ENCODE assay signal across 9 cellular contexts in genomic region chr6:56841751-56842150, GRCh38.
DNase-seq lines count a peak whose midpoint lies in the region; ATAC-seq and TF ChIP-seq lines count a peak whose summit lies in the region.
"Had no signal": no experiment of that assay in that cellular context is flagged by ENCODE, and none has a peak within 500 bp of the region (broad histone marks: within the 10 kb centered on the region; RNA-seq: fewer than 3 reads in every experiment).

No MANE protein-coding gene starts in this region.

- H3K27ac ChIP-seq in PC-9 = peak overlapping the region; percentile 71; the same call in 1 of the 2 replicates
- H3K27ac ChIP-seq in esophagus squamous epithelium = peak overlapping the region in 1 of 4 donors; percentile 48
- peak overlapping the region; percentile 98 for H3K27ac ChIP-seq in psoas muscle

- H3K4me1 ChIP-seq in ES-I3 (ENCODE audit: insufficient read depth, low read length) (peaks cover 24% of the 10 kb centered on the region), PC-9 (replicated peaks; ENCODE audit: insufficient read depth) (peaks cover 48% of the 10 kb centered on the region), esophagus squamous epithelium (peaks cover 8 to 43% (median 8%) of the 10 kb centered on the region in 3 donors), psoas muscle (peaks cover 22% of the 10 kb centered on the region)

- H3K9me3 ChIP-seq in ES-I3 (ENCODE audit: control insufficient read depth, insufficient read depth, low read length) (no peaks in the 10 kb centered on the region), PC-9 (ENCODE audit: insufficient read depth, low read depth) (no peaks in the 10 kb centered on the region), esophagus squamous epithelium (no peaks in the 10 kb centered on the region), psoas muscle (no peaks in the 10 kb centered on the region)

- POLR2A ChIA-PET in PC-9 (lab: Charles Lee; ENCODE audit: unreplicated experiment) = interaction anchor here (0.7 kb wide), 1 partner anchor 199 kb away, joined by 4 read pairs; the partner anchor contains the start of gene DST

- CTCF ChIA-PET in PC-9 (lab: Charles Lee) = interaction anchor here (0.6 kb wide), 2 partner anchors 198 to 299 kb away, joined by 5 to 13 read pairs; no protein-coding TSS in a partner anchor

- no peak for TF ChIP-seq POLR2A in esophagus squamous epithelium (IDR thresholded peaks at IDR 0.05)

- intact Hi-C loops in PC-9 (cut with micrococcal nuclease; ENCODE audit: unreplicated experiment) = loop anchor here (2.0 to 5.0 kb wide), 3 partner anchors 33 to 189 kb away; no protein-coding TSS in a partner anchor
- intact Hi-C loops in esophagus squamous epithelium (cut with DNase I) = loop anchor here (10.0 kb wide), 1 partner anchor 137 kb away; no protein-coding TSS in a partner anchor
- intact Hi-C loops in psoas muscle (cut with DNase I) = loop anchor here (2.0 to 5.0 kb wide), 3 partner anchors 34 to 74 kb away; no protein-coding TSS in a partner anchor

- no peak for ATAC-seq in psoas muscle
- no peak for ATAC-seq in GM19467 (IDR thresholded peaks at IDR 0.05; ENCODE audit: unreplicated experiment)

- H3K4me2 ChIP-seq in PC-9 = peak overlapping the region; percentile 85

- 50 to 57% methylated on average over 1 of the region's 1 CpG for WGBS in esophagus squamous epithelium, 2 donors
- 18 to 40% (median 31%) methylated on average over 1 of the region's 1 CpG for WGBS in psoas muscle, 3 donors

- peak overlapping the region; percentile 92; the same call in 1 of the 2 replicates for H3K9ac ChIP-seq in ES-I3 (ENCODE audit: low read depth, low read length)

- H3K4me3 ChIP-seq in PC-9 (peak overlapping the region; percentile 80), esophagus squamous epithelium (peak overlapping the region in 3 of 4 donors; percentile 3 to 82 (median 59)), psoas muscle (peak overlapping the region; percentile 84)

- no TSS peak for BruUV-seq in PC-9 (replicated peaks; lab: Mats Ljungman, UMichigan)

- no peak for DNase-seq in PC-9
- DNase-seq in esophagus squamous epithelium (lab: John Stamatoyannopoulos, UW) = no peak
- DNase-seq in psoas muscle = no peak
- no peak for DNase-seq in glomerular visceral epithelial cell (ENCODE audit: extremely low spot score)
- no peak for DNase-seq in activated CD4-positive, CD25-positive, alpha-beta regulatory T cell treated with anti-CD3 and anti-CD28 coated beads, Interleukin-2, amount 50 U/mL, for 72 hours
- no peak for DNase-seq in activated CD8-positive, alpha-beta memory T cell treated with anti-CD3 and anti-CD28 coated beads, Interleukin-2, amount 50 U/mL, for 4 hours
- DNase-seq: stimulated activated CD4-positive, alpha-beta T cell treated with anti-CD3 and anti-CD28 coated beads, Interleukin-1b, Interleukin-23, amount 100 ng/mL, for 48 hours had no signal

- TF ChIP-seq CTCF in PC-9 (conservative IDR thresholded peaks at IDR 0.05) = no peak
- no peak for TF ChIP-seq CTCF in esophagus squamous epithelium (IDR thresholded peaks at IDR 0.05)
- TF ChIP-seq CTCF in psoas muscle (IDR thresholded peaks at IDR 0.05) = no peak

- peaks cover 81% of the 10 kb centered on the region for H3K79me2 ChIP-seq in PC-9 (ENCODE audit: low read depth)

- H3K9me2 ChIP-seq in PC-9 (ENCODE audit: insufficient read depth) = no peaks in the 10 kb centered on the region

- no peaks in the 10 kb centered on the region for H3K36me3 ChIP-seq in ES-I3 (ENCODE audit: insufficient read depth, low read length)
- no peaks in the 10 kb centered on the region for H3K36me3 ChIP-seq in PC-9 (ENCODE audit: low read depth)
- H3K36me3 ChIP-seq in esophagus squamous epithelium = no peaks in the 10 kb centered on the region
- no peaks in the 10 kb centered on the region for H3K36me3 ChIP-seq in psoas muscle (ENCODE audit: insufficient read depth in 1 of 2, low read depth in 1 of 2)

- H3F3A ChIP-seq in PC-9 (ENCODE audit: insufficient read depth, low read depth) = peaks cover 21% of the 10 kb centered on the region; the same call in 1 of the 2 replicates

- H3K27me3 ChIP-seq in PC-9 (ENCODE audit: insufficient read depth, low read depth) (no peaks in the 10 kb centered on the region), esophagus squamous epithelium (peaks cover 0 to 36% (median 0%) of the 10 kb centered on the region in 4 donors), psoas muscle (ENCODE audit: insufficient read depth in 3 of 3, low read length in 2 of 3) (no peaks in the 10 kb centered on the region)

- no peak overlapping the region for H2AFZ ChIP-seq in PC-9

- peaks cover 5% of the 10 kb centered on the region; the same call in 1 of the 2 replicates for H4K20me1 ChIP-seq in PC-9 (ENCODE audit: insufficient read depth)
